15 cellular contexts compared by ENCODE assay signal in genomic region chr7:130946110-130946509, GRCh38.
DNase-seq lines count a peak whose midpoint lies in the region; ATAC-seq and TF ChIP-seq lines count a peak whose summit lies in the region.
"Had no signal": no experiment of that assay in that cellular context is flagged by ENCODE, and none has a peak within 500 bp of the region (broad histone marks: within the 10 kb centered on the region; RNA-seq: fewer than 3 reads in every experiment).

No MANE protein-coding gene starts in this region.

- H3K9me3 Mint-ChIP-seq in activated CD4-positive, alpha-beta T cell treated with anti-CD3 and anti-CD28 coated beads, Interleukin-2, amount 10 ng/mL, durations not matched to agents 7 days and 5 days = no peaks in the 10 kb centered on the region
- no peaks in the 10 kb centered on the region for H3K9me3 Mint-ChIP-seq in stimulated activated memory B cell treated with anti-CD40 and anti-IgM and Interleukin-4, amounts not matched to agents 10 μg/mL and 1 μg/mL and 100 μg/mL, for 72 hours
- H3K9me3 Mint-ChIP-seq in Caco-2 (ENCODE audit: unreplicated experiment) = no peaks in the 10 kb centered on the region

- 0 out of 2 replicates have a peak overlapping the region, but pooled peaks have one; percentile 19 for H3K27ac ChIP-seq in RWPE1
- peak overlapping the region; percentile 83 for H3K27ac ChIP-seq in effector memory CD4-positive, alpha-beta T cell (ENCODE audit: insufficient read depth, low read length, poor library complexity, severe bottlenecking)
- H3K27ac ChIP-seq: cardiac muscle cell, left ventricle myocardium inferior had no signal

- intact Hi-C loops in Caco-2 (cut with micrococcal nuclease; ENCODE audit: unreplicated experiment) = no loop called here

- H3K4me3 Mint-ChIP-seq in activated CD4-positive, alpha-beta T cell treated with anti-CD3 and anti-CD28 coated beads, Interleukin-2, amount 10 ng/mL, durations not matched to agents 7 days and 5 days = no peak overlapping the region
- H3K4me3 Mint-ChIP-seq in stimulated activated memory B cell treated with anti-CD40 and anti-IgM and Interleukin-4, amounts not matched to agents 10 μg/mL and 1 μg/mL and 100 μg/mL, for 72 hours = no peak overlapping the region
- H3K4me3 Mint-ChIP-seq in Caco-2 (ENCODE audit: unreplicated experiment) = no peak overlapping the region

- CTCF ChIA-PET in activated CD4-positive, alpha-beta T cell treated with anti-CD3 and anti-CD28 coated beads, Interleukin-2, amount 10 ng/mL, durations not matched to agents 7 days and 5 days (lab: Charles Lee) = interaction anchor here (0.7 to 3.1 kb wide), 9 partner anchors 8 to 52 kb away, joined by 3 to 20 read pairs (median 4); no protein-coding TSS in a partner anchor
- CTCF ChIA-PET in RWPE1 (lab: Yijun Ruan, JAX) = interaction anchor here (0.6 to 0.7 kb wide), 5 partner anchors 49 to 1248 kb away, joined by 3 to 8 read pairs (median 5); no protein-coding TSS in a partner anchor
- CTCF ChIA-PET in Caco-2 (lab: Charles Lee) = interaction anchor here (0.7 kb wide), 1 partner anchor 593 kb away, joined by 3 read pairs; no protein-coding TSS in a partner anchor

- no peak for TF ChIP-seq CTCF in RWPE1 (conservative IDR thresholded peaks at IDR 0.05; ENCODE audit: low read depth)
- TF ChIP-seq CTCF in Caco-2 (IDR thresholded peaks at IDR 0.05; ENCODE audit: insufficient read depth in 1 of 2, low read depth in 1 of 2, low read length in 1 of 2, severe bottlenecking in 1 of 2, unreplicated experiment in 1 of 2) = no peak

- no peak for DNase-seq in activated CD4-positive, alpha-beta T cell treated with anti-CD3 and anti-CD28 coated beads, Interleukin-2, amount 10 ng/mL, durations not matched to agents 7 days and 5 days
- DNase-seq in activated CD4-positive, alpha-beta T cell treated with anti-CD3 and anti-CD28 coated beads for 48 hours = no peak
- DNase-seq in RWPE1 (ENCODE audit: low spot score) = no peak
- no peak for DNase-seq in effector memory CD4-positive, alpha-beta T cell
- no peak for DNase-seq in dermis blood vessel endothelial cell
- no peak for DNase-seq in Caco-2
- DNase-seq: heart left ventricle, left ventricle myocardium inferior, NCI-H1930, Right ventricle myocardium superior, transverse colon had no signal

- peaks cover 64% of the 10 kb centered on the region for H3K36me3 Mint-ChIP-seq in activated CD4-positive, alpha-beta T cell treated with anti-CD3 and anti-CD28 coated beads, Interleukin-2, amount 10 ng/mL, durations not matched to agents 7 days and 5 days (ENCODE audit: low read depth)
- H3K36me3 Mint-ChIP-seq in stimulated activated memory B cell treated with anti-CD40 and anti-IgM and Interleukin-4, amounts not matched to agents 10 μg/mL and 1 μg/mL and 100 μg/mL, for 72 hours = peaks cover 24% of the 10 kb centered on the region
- H3K36me3 Mint-ChIP-seq in Caco-2 (ENCODE audit: insufficient read depth, unreplicated experiment) = no peaks in the 10 kb centered on the region

- H3K27ac Mint-ChIP-seq in activated CD4-positive, alpha-beta T cell treated with anti-CD3 and anti-CD28 coated beads, Interleukin-2, amount 10 ng/mL, durations not matched to agents 7 days and 5 days = peak overlapping the region; percentile 67
- H3K27ac Mint-ChIP-seq in stimulated activated memory B cell treated with anti-CD40 and anti-IgM and Interleukin-4, amounts not matched to agents 10 μg/mL and 1 μg/mL and 100 μg/mL, for 72 hours = peak overlapping the region; percentile 84
- H3K27ac Mint-ChIP-seq in Caco-2 (ENCODE audit: unreplicated experiment) = no peak overlapping the region

- peaks cover 65% of the 10 kb centered on the region for H3K4me1 ChIP-seq in effector memory CD4-positive, alpha-beta T cell (ENCODE audit: control insufficient read depth, insufficient read depth, low read length, poor library complexity, severe bottlenecking)
- H3K4me1 ChIP-seq in Caco-2 = peaks cover 7% of the 10 kb centered on the region; the same call in 1 of the 2 replicates

- peaks cover 3% of the 10 kb centered on the region for H3K36me3 ChIP-seq in effector memory CD4-positive, alpha-beta T cell (ENCODE audit: control insufficient read depth, insufficient read depth, low read length)
- H3K36me3 ChIP-seq in Caco-2 (ENCODE audit: control insufficient read depth, insufficient read depth, low read length) = no peaks in the 10 kb centered on the region
- H3K36me3 ChIP-seq: cardiac muscle cell, transverse colon had no signal

- no peaks in the 10 kb centered on the region for H3K27me3 ChIP-seq in effector memory CD4-positive, alpha-beta T cell (replicated peaks; ENCODE audit: control insufficient read depth, insufficient read depth, low read length, poor library complexity, severe bottlenecking)
- H3K27me3 ChIP-seq in Caco-2 (replicated peaks; ENCODE audit: control insufficient read depth, insufficient read depth, low read length) = no peaks in the 10 kb centered on the region
- H3K27me3 ChIP-seq: cardiac muscle cell, heart left ventricle, transverse colon had no signal

- H3K4me3 ChIP-seq in effector memory CD4-positive, alpha-beta T cell (ENCODE audit: insufficient read depth, low read depth, low read length, poor library complexity, severe bottlenecking) = no peak overlapping the region
- no peak overlapping the region for H3K4me3 ChIP-seq in Caco-2 (ENCODE audit: low read depth, low read length)
- H3K4me3 ChIP-seq: cardiac muscle cell, heart left ventricle, left ventricle myocardium inferior, skin epidermis, transverse colon had no signal

- H3K9me3 ChIP-seq in effector memory CD4-positive, alpha-beta T cell (ENCODE audit: control insufficient read depth, low read length) = no peaks in the 10 kb centered on the region
- H3K9me3 ChIP-seq in Caco-2 = no peaks in the 10 kb centered on the region
- H3K9me3 ChIP-seq: heart left ventricle, left ventricle myocardium inferior, transverse colon had no signal

- BruUV-seq in Caco-2 (replicated peaks; lab: Mats Ljungman, UMichigan) = no TSS peak

- POLR2A ChIA-PET in activated CD4-positive, alpha-beta T cell treated with anti-CD3 and anti-CD28 coated beads, Interleukin-2, amount 10 ng/mL, durations not matched to agents 7 days and 5 days (lab: Charles Lee) = interaction anchor here (1.2 kb wide), 1 partner anchor 14 kb away, joined by 5 read pairs; no protein-coding TSS in a partner anchor
- POLR2A ChIA-PET in RWPE1 (lab: Yijun Ruan, JAX; ENCODE audit: low non-redundant PET) (no interaction called here), Caco-2 (lab: Charles Lee) (no interaction called here)

- peaks cover 71% of the 10 kb centered on the region for H3K4me1 Mint-ChIP-seq in activated CD4-positive, alpha-beta T cell treated with anti-CD3 and anti-CD28 coated beads, Interleukin-2, amount 10 ng/mL, durations not matched to agents 7 days and 5 days
- peaks cover 70% of the 10 kb centered on the region for H3K4me1 Mint-ChIP-seq in stimulated activated memory B cell treated with anti-CD40 and anti-IgM and Interleukin-4, amounts not matched to agents 10 μg/mL and 1 μg/mL and 100 μg/mL, for 72 hours
- no peaks in the 10 kb centered on the region for H3K4me1 Mint-ChIP-seq in Caco-2 (ENCODE audit: low read depth, unreplicated experiment)

- no peak for ATAC-seq in stimulated activated memory B cell treated with anti-CD40 and anti-IgM and Interleukin-4, amounts not matched to agents 10 μg/mL and 1 μg/mL and 100 μg/mL, for 72 hours
- ATAC-seq in HG02938 (IDR thresholded peaks at IDR 0.05; ENCODE audit: unreplicated experiment) = no peak
- ATAC-seq: heart left ventricle had no signal

- H3K27me3 Mint-ChIP-seq in activated CD4-positive, alpha-beta T cell treated with anti-CD3 and anti-CD28 coated beads, Interleukin-2, amount 10 ng/mL, durations not matched to agents 7 days and 5 days = no peaks in the 10 kb centered on the region
- no peaks in the 10 kb centered on the region for H3K27me3 Mint-ChIP-seq in stimulated activated memory B cell treated with anti-CD40 and anti-IgM and Interleukin-4, amounts not matched to agents 10 μg/mL and 1 μg/mL and 100 μg/mL, for 72 hours
- H3K27me3 Mint-ChIP-seq in Caco-2 (ENCODE audit: insufficient read depth, unreplicated experiment) = no peaks in the 10 kb centered on the region
